1 cellular context compared by ENCODE assay signal in genomic region chr11:62540804-62541671, GRCh38.
TF ChIP-seq lines count a peak whose summit lies in the region.

No MANE protein-coding gene starts in this region.

TF ChIP-seq in WTC11, 78 proteins besides CTCF, POLR2A, EP300 and RAD21 (continued from another document):
- TF ChIP-seq PRDM15 (CRISPR knock-in tag; IDR thresholded peaks at IDR 0.05), result no peak
- TF ChIP-seq TEAD4 (CRISPR knock-in tag; IDR thresholded peaks at IDR 0.05), result no peak
- TF ChIP-seq ZSCAN18 (CRISPR knock-in tag; IDR thresholded peaks at IDR 0.05), result no peak
